In genomic region chr2:58740381-58740780, GRCh38 we compare ENCODE assay signal across 29 cellular contexts.
"Had no signal": no experiment of that assay in that cellular context is flagged by ENCODE, and none has a peak within 500 bp of the region (broad histone marks: within the 10 kb centered on the region; RNA-seq: fewer than 3 reads in every experiment).

No MANE protein-coding gene starts in this region.

- H3K4me3 Mint-ChIP-seq: activated naive CD4-positive, alpha-beta T cell treated with anti-CD3 and anti-CD28 coated beads for 36 hours; activated naive CD8-positive, alpha-beta T cell treated with anti-CD3 and anti-CD28 coated beads for 36 hours; activated T-helper 1 cell treated with anti-CD3 and anti-CD28 coated beads, Interleukin-12 subunit alpha, Interleukin-12 subunit beta, Interleukin-2, Interleukin-4 antibody, amounts not matched to agents 30 ng/mL and 10 ng/mL and 1 ng/mL, durations not matched to agents 14 hours and 24 hours and 36 hours; naive thymus-derived CD4-positive, alpha-beta T cell; stimulated activated naive B cell treated with anti-CD40 and anti-IgM and Interleukin-4, amounts not matched to agents 10 μg/mL and 1 μg/mL and 100 μg/mL, for 72 hours had no signal

- H3K27ac Mint-ChIP-seq: activated naive CD4-positive, alpha-beta T cell treated with anti-CD3 and anti-CD28 coated beads for 36 hours; activated naive CD8-positive, alpha-beta T cell treated with anti-CD3 and anti-CD28 coated beads for 36 hours; activated T-helper 1 cell treated with anti-CD3 and anti-CD28 coated beads, Interleukin-12 subunit alpha, Interleukin-12 subunit beta, Interleukin-2, Interleukin-4 antibody, amounts not matched to agents 30 ng/mL and 10 ng/mL and 1 ng/mL, durations not matched to agents 14 hours and 24 hours and 36 hours; naive thymus-derived CD4-positive, alpha-beta T cell; stimulated activated naive B cell treated with anti-CD40 and anti-IgM and Interleukin-4, amounts not matched to agents 10 μg/mL and 1 μg/mL and 100 μg/mL, for 72 hours had no signal

- H3K4me3 ChIP-seq: adrenal gland, coronary artery, pancreas, stomach, thyroid gland, upper lobe of left lung, vagina had no signal

- H3K36me3 Mint-ChIP-seq: activated naive CD8-positive, alpha-beta T cell treated with anti-CD3 and anti-CD28 coated beads for 36 hours; naive thymus-derived CD4-positive, alpha-beta T cell; stimulated activated naive B cell treated with anti-CD40 and anti-IgM and Interleukin-4, amounts not matched to agents 10 μg/mL and 1 μg/mL and 100 μg/mL, for 72 hours had no signal

- H3K4me1 ChIP-seq: adrenal gland, pancreas, stomach, thyroid gland, upper lobe of left lung, vagina had no signal

- H3K27me3 ChIP-seq: adrenal gland, brain microvascular endothelial cell, pancreas, stomach, thyroid gland, upper lobe of left lung, vagina had no signal

- DNase-seq: activated CD4-positive, alpha-beta T cell treated with anti-CD3 and anti-CD28 coated beads for 48 hours; activated CD4-positive, alpha-beta T cell treated with anti-CD3 and anti-CD28 coated beads, Interleukin-2, amount 50 U/mL, for 48 hours; activated CD8-positive, alpha-beta memory T cell treated with anti-CD3 and anti-CD28 coated beads for 24 hours; activated effector memory CD4-positive, alpha-beta T cell treated with anti-CD3 and anti-CD28 coated beads, Interleukin-2, amount 50 U/mL, for 16 hours; activated naive CD4-positive, alpha-beta T cell treated with anti-CD3 and anti-CD28 coated beads for 36 hours; activated naive CD8-positive, alpha-beta T cell treated with anti-CD3 and anti-CD28 coated beads for 36 hours; adrenal gland; aorta; brain microvascular endothelial cell; foreskin fibroblast; head of caudate nucleus; hippocampal formation; left colon; mammary epithelial cell; midbrain; naive thymus-derived CD4-positive, alpha-beta T cell; pancreas; right cardiac atrium; stimulated activated CD4-positive, alpha-beta T cell treated with anti-CD3 and anti-CD28 coated beads, Interleukin-15, amount 100 ng/mL, for 24 hours; stimulated activated CD4-positive, alpha-beta T cell treated with anti-CD3 and anti-CD28 coated beads, Interleukin-2, amount 100 ng/mL, for 24 hours; stimulated activated naive B cell treated with anti-CD40 and anti-IgM and Interleukin-4, amounts not matched to agents 10 μg/mL and 1 μg/mL and 100 μg/mL, for 72 hours; stomach; thyroid gland; upper lobe of left lung had no signal

- H3K4me1 Mint-ChIP-seq: activated naive CD8-positive, alpha-beta T cell treated with anti-CD3 and anti-CD28 coated beads for 36 hours; naive thymus-derived CD4-positive, alpha-beta T cell had no signal

- H3K36me3 ChIP-seq: adrenal gland, brain microvascular endothelial cell, pancreas, stomach, thyroid gland, upper lobe of left lung, vagina had no signal

- H3K9me3 ChIP-seq: adrenal gland, pancreas, stomach, thyroid gland, upper lobe of left lung, vagina had no signal

- H3K9me3 Mint-ChIP-seq: activated naive CD8-positive, alpha-beta T cell treated with anti-CD3 and anti-CD28 coated beads for 36 hours; activated T-helper 1 cell treated with anti-CD3 and anti-CD28 coated beads, Interleukin-12 subunit alpha, Interleukin-12 subunit beta, Interleukin-2, Interleukin-4 antibody, amounts not matched to agents 30 ng/mL and 10 ng/mL and 1 ng/mL, durations not matched to agents 14 hours and 24 hours and 36 hours had no signal

- ATAC-seq: activated CD4-positive, CD25-positive, alpha-beta regulatory T cell treated with anti-CD3 and anti-CD28 coated beads, Interleukin-2, amount 50 U/mL, for 24 hours; esophagus mucosa; left colon; naive thymus-derived CD4-positive, alpha-beta T cell; pancreas; right cardiac atrium had no signal
